Comparison of ENCODE assay signal across 1 cellular context in genomic region chr2:219544567-219544966, GRCh38.
TF ChIP-seq lines count a peak whose summit lies in the region.

No MANE protein-coding gene starts in this region.

TF ChIP-seq in IMR-90, 13 proteins besides CTCF, POLR2A, EP300 and RAD21 (continued from another document):
- TF ChIP-seq SMC3 (IDR thresholded peaks at IDR 0.05; ENCODE audit: low read depth, low read length) (no peak), FOS (IDR thresholded peaks at IDR 0.05; ENCODE audit: low read depth, low read length) (no peak), MAFK (IDR thresholded peaks at IDR 0.05; ENCODE audit: low read depth, low read length) (no peak), BHLHE40 (IDR thresholded peaks at IDR 0.05; ENCODE audit: low read depth, low read length) (no peak), USF2 (IDR thresholded peaks at IDR 0.05; ENCODE audit: low read depth, low read length) (no peak), MAZ (IDR thresholded peaks at IDR 0.05; ENCODE audit: borderline replicate concordance, low read depth, low read length) (no peak), MXI1 (IDR thresholded peaks at IDR 0.05; ENCODE audit: borderline replicate concordance, low read depth, low read length) (no peak)
TF ChIP-seq in IMR-90: peak in this region for 0.
